ENCODE assay signal across 29 cellular contexts in the genomic region with DNA sequence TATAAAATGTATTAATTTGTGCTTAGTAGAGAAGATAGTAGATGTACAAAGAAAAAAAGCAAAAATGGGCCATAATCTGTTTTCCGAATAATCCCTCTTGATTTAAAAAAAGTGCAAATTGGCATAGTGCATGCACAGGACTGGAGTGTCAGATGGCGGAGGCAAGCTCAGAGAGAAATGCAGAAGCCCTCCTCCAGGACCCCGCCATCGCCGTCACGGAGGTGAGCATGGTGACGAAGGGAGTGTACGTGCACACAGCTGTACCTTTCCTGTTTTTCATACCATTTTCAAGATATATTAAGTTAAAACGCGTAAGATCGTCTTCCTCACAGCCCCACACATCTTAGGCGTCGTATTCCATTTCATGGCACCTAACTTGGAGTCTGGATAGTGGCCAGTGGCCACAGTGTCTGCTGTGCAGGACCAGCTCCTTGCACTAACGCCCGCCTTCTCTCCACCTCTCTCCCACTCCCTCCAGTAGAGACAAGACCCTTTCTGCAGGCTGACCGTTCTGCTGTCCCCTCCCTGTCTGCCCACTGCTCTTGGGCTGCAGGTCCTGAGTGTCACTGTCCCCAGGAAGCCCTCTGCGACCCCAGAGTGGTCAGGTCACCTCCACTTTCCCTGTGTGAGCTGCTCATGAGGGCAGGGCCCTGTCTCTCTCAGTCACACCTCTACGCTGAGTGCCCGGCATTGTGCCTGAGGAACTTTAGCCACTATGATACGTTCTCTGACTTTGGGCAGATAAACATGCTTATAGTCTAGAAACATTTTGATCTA.
"Had no signal": no experiment of that assay in that cellular context is flagged by ENCODE, and none has a peak within 500 bp of the region (broad histone marks: within the 10 kb centered on the region; RNA-seq: fewer than 3 reads in every experiment).

No MANE protein-coding gene starts in this region.

- H3K9me3 ChIP-seq: esophagus muscularis mucosa, gastrocnemius medialis had no signal

- FAIRE-seq: astrocyte, colon had no signal

- H3K36me3 ChIP-seq: brain microvascular endothelial cell, gastrocnemius medialis, WERI-Rb-1 had no signal

- DNase-seq: activated B cell treated with CpG ODN at 0.5 μM for 24 hours; activated CD4-positive, alpha-beta T cell treated with anti-CD3 and anti-CD28 coated beads for 48 hours; activated CD4-positive, alpha-beta T cell treated with anti-CD3 and anti-CD28 coated beads, Interleukin-2, amount 50 U/mL, for 1 hour; activated CD4-positive, alpha-beta T cell treated with anti-CD3 and anti-CD28 coated beads, Interleukin-2, amount 50 U/mL, for 48 hours; activated CD8-positive, alpha-beta memory T cell treated with anti-CD3 and anti-CD28 coated beads for 24 hours; activated CD8-positive, alpha-beta T cell treated with anti-CD3 and anti-CD28 coated beads for 36 hours; activated gamma-delta T cell; activated naive CD4-positive, alpha-beta T cell; activated naive CD4-positive, alpha-beta T cell treated with anti-CD3 and anti-CD28 coated beads, Interleukin-2, amount 10 ng/mL, durations not matched to agents 7 days and 5 days; activated naive CD8-positive, alpha-beta T cell treated with anti-CD3 and anti-CD28 coated beads, Interleukin-2, amount 10 ng/mL, durations not matched to agents 7 days and 5 days; activated T-cell treated with anti-CD3 and anti-CD28 coated beads, Interleukin-2, amount 50 U/mL, for 72 hours; brain microvascular endothelial cell; cortex of kidney; dermis blood vessel endothelial cell; effector CD4-positive, alpha-beta T cell; effector memory CD8-positive, alpha-beta T cell; erythroblast; foreskin keratinocyte; gastrocnemius medialis; glutamatergic neuron; T-helper 1 cell; T-helper 17 cell; T1000; WERI-Rb-1 had no signal

- H3K27me3 ChIP-seq: brain microvascular endothelial cell, foreskin keratinocyte, gastrocnemius medialis had no signal

- H3K4me3 ChIP-seq: esophagus muscularis mucosa, gastrocnemius medialis had no signal

- H3K27ac ChIP-seq: brain microvascular endothelial cell, esophagus muscularis mucosa, foreskin keratinocyte, gastrocnemius medialis, WERI-Rb-1 had no signal

- H3K4me1 ChIP-seq: foreskin keratinocyte had no signal

- ATAC-seq: activated CD4-positive, CD25-positive, alpha-beta regulatory T cell treated with anti-CD3 and anti-CD28 coated beads, Interleukin-2, amount 50 U/mL, for 24 hours; activated CD8-positive, alpha-beta T cell treated with anti-CD3 and anti-CD28 coated beads for 36 hours; activated naive CD4-positive, alpha-beta T cell treated with anti-CD3 and anti-CD28 coated beads, Interleukin-2, amount 50 U/mL, for 72 hours; activated T-cell treated with anti-CD3 and anti-CD28 coated beads, Interleukin-2, amount 50 U/mL, for 72 hours; effector memory CD8-positive, alpha-beta T cell; foreskin keratinocyte; gastrocnemius medialis; T-helper 17 cell had no signal
